In genomic region chr20:35307666-35308653, GRCh38 we compare ENCODE assay signal across 8 cellular contexts. TPM values are rescaled to one million over a fixed set of nuclear protein-coding genes. Genes with fewer than 3 reads are reported as not detected.
DNase-seq lines count a peak whose midpoint lies in the region; ATAC-seq and TF ChIP-seq lines count a peak whose summit lies in the region.

No MANE protein-coding gene starts in this region.

- TF ChIP-seq CTCF in breast epithelium (IDR thresholded peaks at IDR 0.05) = no peak

- H3K4me3 ChIP-seq in breast epithelium (no peak overlapping the region), aorta (ENCODE audit: low read length in 2 of 2) (no peak overlapping the region)

- no peak for DNase-seq in activated naive CD8-positive, alpha-beta T cell treated with anti-CD3 and anti-CD28 coated beads, Interleukin-2, amount 50 U/mL, for 24 hours
- peak; percentile 73 to 88 for DNase-seq in breast epithelium (ENCODE audit: low spot score in 2 of 2)
- DNase-seq in kidney tubule cell (ENCODE audit: low spot score) = peak; percentile 93
- peak; percentile 83 to 93 for DNase-seq in aorta

- H3K4me3 Mint-ChIP-seq in activated naive CD8-positive, alpha-beta T cell = no peak overlapping the region
- no peak overlapping the region for H3K4me3 Mint-ChIP-seq in activated naive CD8-positive, alpha-beta T cell treated with anti-CD3 and anti-CD28 coated beads, Interleukin-2, amount 50 U/mL, for 24 hours

- H3K27ac ChIP-seq in breast epithelium (peak overlapping the region; percentile 81 to 84), aorta (ENCODE audit: low read depth in 1 of 2, low read length in 2 of 2) (peak overlapping the region; percentile 52 to 77)

- 6 to 11% methylated on average over 13 of the region's 13 CpGs for WGBS in aorta, 2 donors

- H3K4me1 ChIP-seq in breast epithelium = peaks cover 4 to 18% of the 10 kb centered on the region in 2 donors
- H3K4me1 ChIP-seq in aorta (ENCODE audit: control insufficient read depth in 1 of 2, insufficient read depth in 2 of 2, low read length in 2 of 2) = peaks cover 0 to 3% of the 10 kb centered on the region in 2 donors

- no peak for ATAC-seq in activated naive CD8-positive, alpha-beta T cell treated with anti-CD3 and anti-CD28 coated beads, Interleukin-2, amount 50 U/mL, for 24 hours
- ATAC-seq in aorta (ENCODE audit: low FRiP score) (peak; percentile 66), GM18870 (IDR thresholded peaks at IDR 0.05; ENCODE audit: unreplicated experiment) (no peak), HG03097 (IDR thresholded peaks at IDR 0.05; ENCODE audit: low FRiP score, unreplicated experiment) (no peak), HG02759 (IDR thresholded peaks at IDR 0.05; ENCODE audit: unreplicated experiment) (no peak)

- TF ChIP-seq POLR2A in breast epithelium (IDR thresholded peaks at IDR 0.05) = no peak

- H3K9me3 ChIP-seq in breast epithelium (no peaks in the 10 kb centered on the region), aorta (ENCODE audit: control insufficient read depth, low read length) (no peaks in the 10 kb centered on the region)

- H3K4me1 Mint-ChIP-seq in activated naive CD8-positive, alpha-beta T cell (ENCODE audit: low read depth) = peaks cover 45% of the 10 kb centered on the region
- peaks cover 71% of the 10 kb centered on the region for H3K4me1 Mint-ChIP-seq in activated naive CD8-positive, alpha-beta T cell treated with anti-CD3 and anti-CD28 coated beads, Interleukin-2, amount 50 U/mL, for 24 hours

- H3K9me3 Mint-ChIP-seq in activated naive CD8-positive, alpha-beta T cell (ENCODE audit: low read depth) = no peaks in the 10 kb centered on the region
- H3K9me3 Mint-ChIP-seq in activated naive CD8-positive, alpha-beta T cell treated with anti-CD3 and anti-CD28 coated beads, Interleukin-2, amount 50 U/mL, for 24 hours = no peaks in the 10 kb centered on the region

- peaks cover 2% of the 10 kb centered on the region for H3K36me3 Mint-ChIP-seq in activated naive CD8-positive, alpha-beta T cell
- H3K36me3 Mint-ChIP-seq in activated naive CD8-positive, alpha-beta T cell treated with anti-CD3 and anti-CD28 coated beads, Interleukin-2, amount 50 U/mL, for 24 hours (ENCODE audit: low read depth) = peaks cover 14% of the 10 kb centered on the region

- H3K36me3 ChIP-seq in breast epithelium (no peaks in the 10 kb centered on the region), aorta (ENCODE audit: control insufficient read depth in 1 of 2, insufficient read depth in 2 of 2, low read length in 1 of 2) (no peaks in the 10 kb centered on the region)

- H3K27me3 ChIP-seq in breast epithelium (no peaks in the 10 kb centered on the region), aorta (ENCODE audit: control insufficient read depth in 1 of 2, insufficient read depth in 2 of 2, low read length in 1 of 2) (no peaks in the 10 kb centered on the region)

- intact Hi-C loops in breast epithelium (cut with DNase I; ENCODE audit: low total_unique reads) = loop anchor here (5.0 kb wide), 1 partner anchor 129 kb away; the partner anchor contains the start of gene GDF5
- intact Hi-C loops in aorta (cut with DNase I) = no loop called here

- no peaks in the 10 kb centered on the region for H3K27me3 Mint-ChIP-seq in activated naive CD8-positive, alpha-beta T cell
- no peaks in the 10 kb centered on the region for H3K27me3 Mint-ChIP-seq in activated naive CD8-positive, alpha-beta T cell treated with anti-CD3 and anti-CD28 coated beads, Interleukin-2, amount 50 U/mL, for 24 hours

- H3K27ac Mint-ChIP-seq in activated naive CD8-positive, alpha-beta T cell = peak overlapping the region; percentile 97
- H3K27ac Mint-ChIP-seq in activated naive CD8-positive, alpha-beta T cell treated with anti-CD3 and anti-CD28 coated beads, Interleukin-2, amount 50 U/mL, for 24 hours = no peak overlapping the region

RNA-seq across cellular contexts. Expression of gene FAM83C, which starts 15.7 kb away (rescaled TPM):
- total RNA-seq in breast epithelium (under 1 TPM in 1 of 3 donors, not detected in 2; 0.15 TPM), aorta (not detected)
- not detected for polyA plus RNA-seq in aorta

RNA-seq across cellular contexts. Expression of gene EIF6, which starts 23.4 kb away (rescaled TPM):
- 10 to 100 TPM; 81.9 to 98.6 (median 88.0) TPM for total RNA-seq in breast epithelium
- 10 to 100 TPM; 61.0 to 77.7 TPM for total RNA-seq in aorta
- 100 to 1,000 TPM in 1 of 2 donors, 10 to 100 TPM in 1; 78.1 to 147 TPM for polyA plus RNA-seq in aorta

RNA-seq across cellular contexts. Expression of gene MMP24OS, which starts 30.0 kb away (rescaled TPM):
- total RNA-seq in breast epithelium = 10 to 100 TPM; 17.4 to 34.1 (median 32.9) TPM
- total RNA-seq in aorta = 10 to 100 TPM; 58.6 to 79.2 TPM
- 10 to 100 TPM; 50.8 to 61.4 TPM for polyA plus RNA-seq in aorta
